In the genomic region with DNA sequence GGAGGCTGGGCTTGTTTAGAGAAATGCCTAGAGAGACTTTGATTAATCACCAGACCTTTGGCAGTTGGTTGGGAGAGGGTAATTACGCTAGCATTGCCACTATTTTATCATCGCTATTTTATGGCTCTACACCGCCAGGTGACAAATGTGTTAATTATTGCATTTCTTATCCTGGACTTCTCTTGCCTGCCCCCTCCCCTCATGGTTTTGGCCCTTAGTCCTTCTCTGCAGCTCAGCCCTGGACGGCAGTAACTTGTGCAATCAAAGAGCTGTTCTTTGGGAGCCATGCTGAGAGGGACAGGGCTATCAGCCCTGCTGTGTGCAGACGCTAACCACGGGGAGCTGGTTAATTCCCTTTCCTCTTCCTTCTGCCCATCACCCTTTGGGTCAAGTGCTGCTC, we compare ENCODE assay signal across 18 cellular contexts.
DNase-seq lines count a peak whose midpoint lies in the region; ATAC-seq and TF ChIP-seq lines count a peak whose summit lies in the region.
"Had no signal": no experiment of that assay in that cellular context is flagged by ENCODE, and none has a peak within 500 bp of the region (broad histone marks: within the 10 kb centered on the region; RNA-seq: fewer than 3 reads in every experiment).

No MANE protein-coding gene starts in this region.

- H3K4me3 Mint-ChIP-seq in WTC11, result no peak overlapping the region
- H3K4me3 Mint-ChIP-seq: activated B cell treated with CpG ODN at 0.5 μM for 24 hours; activated T-cell treated with anti-CD3 and anti-CD28 coated beads, Interleukin-2, amount 50 U/mL, for 24 hours; dendritic cell treated with granulocyte-macrophage colony-stimulating factor and Interleukin-4, amounts not matched to agents 40 ng/mL and 50 ng/mL, for 4 days; nephron had no signal

- H3K9me3 Mint-ChIP-seq in WTC11, result peaks cover 3% of the 10 kb centered on the region; the same call in 1 of the 2 replicates
- H3K9me3 Mint-ChIP-seq: activated B cell treated with CpG ODN at 0.5 μM for 24 hours; activated T-cell treated with anti-CD3 and anti-CD28 coated beads, Interleukin-2, amount 50 U/mL, for 24 hours; dendritic cell treated with granulocyte-macrophage colony-stimulating factor and Interleukin-4, amounts not matched to agents 40 ng/mL and 50 ng/mL, for 4 days had no signal

- no peaks in the 10 kb centered on the region; the same call in 1 of the 2 replicates for H3K27me3 Mint-ChIP-seq in WTC11 (ENCODE audit: low read depth)
- H3K27me3 Mint-ChIP-seq: activated B cell treated with CpG ODN at 0.5 μM for 24 hours had no signal

- POLR2A ChIA-PET in WTC11 (lab: Charles Lee), result interaction anchor here (0.5 kb wide), 1 partner anchor 1332 kb away, joined by 4 read pairs; no protein-coding TSS in a partner anchor

- CTCF ChIA-PET in WTC11 (lab: Charles Lee), result no interaction called here

- H3K36me3 Mint-ChIP-seq in WTC11, result no peaks in the 10 kb centered on the region; the same call in 1 of the 2 replicates

- peaks cover 14% of the 10 kb centered on the region for H3K4me1 Mint-ChIP-seq in WTC11

- H3K27ac Mint-ChIP-seq in WTC11, result no peak overlapping the region
- H3K27ac Mint-ChIP-seq: activated B cell treated with CpG ODN at 0.5 μM for 24 hours; activated T-cell treated with anti-CD3 and anti-CD28 coated beads, Interleukin-2, amount 50 U/mL, for 24 hours; dendritic cell treated with granulocyte-macrophage colony-stimulating factor and Interleukin-4, amounts not matched to agents 40 ng/mL and 50 ng/mL, for 4 days; nephron had no signal

- peak; percentile 26 for DNase-seq in Caki2 (ENCODE audit: low read depth)
- peak; percentile 95 for DNase-seq in NCI-H1417 treated with DMSO at 0.1 percent for 48 hours (lab: John Stamatoyannopoulos, UW)
- no peak for DNase-seq in WTC11 (ENCODE audit: low spot score)
- peak; percentile 73 for DNase-seq in left kidney (ENCODE audit: low read depth, low spot score)
- DNase-seq in GM19240 (ENCODE audit: insufficient read length, low spot score), result no peak
- no peak for DNase-seq in ACHN
- no peak for DNase-seq in NOMO-1 treated with dmso at 0.1 percent for 144 hours (lab: John Stamatoyannopoulos, UW; ENCODE audit: unreplicated experiment)
- DNase-seq: activated B cell treated with CpG ODN at 0.5 μM for 24 hours; activated T-cell treated with anti-CD3 and anti-CD28 coated beads, Interleukin-2, amount 50 U/mL, for 24 hours; Caco-2; GOT3; left ventricle myocardium inferior; NCI-H187; posterior cingulate gyrus; SK-N-SH had no signal

- TF ChIP-seq CTCF in WTC11 (IDR thresholded peaks at IDR 0.05), result no peak

- ATAC-seq in WTC11 (peak; percentile 34; the same call in 1 of the 2 replicates), HG03039 (IDR thresholded peaks at IDR 0.05; ENCODE audit: unreplicated experiment) (no peak)

- in situ Hi-C loops in Caki2 (cut with HindIII; ENCODE audit: low pct_unique_long_range_greater_than_20kb, low sequenced_read_pairs), result no loop called here
- in situ Hi-C loops in ACHN (cut with HindIII; ENCODE audit: low pct_ligation_motif_present, low pct_unique_long_range_greater_than_20kb, low sequenced_read_pairs), result no loop called here

TF ChIP-seq in WTC11, 78 proteins besides CTCF, POLR2A, EP300 and RAD21:
- TF ChIP-seq ZNF423 (CRISPR knock-in tag; IDR thresholded peaks at IDR 0.05) (peak; percentile 8; the same call in 1 of the 2 replicates), ZNF416 (CRISPR knock-in tag; IDR thresholded peaks at IDR 0.05) (no peak)
- TF ChIP-seq, protein P1, sequence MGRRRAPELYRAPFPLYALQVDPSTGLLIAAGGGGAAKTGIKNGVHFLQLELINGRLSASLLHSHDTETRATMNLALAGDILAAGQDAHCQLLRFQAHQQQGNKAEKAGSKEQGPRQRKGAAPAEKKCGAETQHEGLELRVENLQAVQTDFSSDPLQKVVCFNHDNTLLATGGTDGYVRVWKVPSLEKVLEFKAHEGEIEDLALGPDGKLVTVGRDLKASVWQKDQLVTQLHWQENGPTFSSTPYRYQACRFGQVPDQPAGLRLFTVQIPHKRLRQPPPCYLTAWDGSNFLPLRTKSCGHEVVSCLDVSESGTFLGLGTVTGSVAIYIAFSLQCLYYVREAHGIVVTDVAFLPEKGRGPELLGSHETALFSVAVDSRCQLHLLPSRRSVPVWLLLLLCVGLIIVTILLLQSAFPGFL (CRISPR knock-in tag; IDR thresholded peaks at IDR 0.05; ENCODE audit: borderline replicate concordance), result no peak

Comparison
In these comparisons a context has a peak if more than half of its experiments do, and no peak if none do; other contexts are left out.
1. DNase-seq: peak in Caki2 (single experiment), NCI-H1417 treated with DMSO at 0.1 percent for 48 hours (single experiment) and left kidney (single experiment); none in WTC11 (single experiment), GM19240 (single experiment), ACHN (single experiment) and NOMO-1 treated with dmso at 0.1 percent for 144 hours (single experiment).